Comparison of ENCODE assay signal across 21 cellular contexts in genomic region chr9:109504689-109505088, GRCh38. TPM values are rescaled to one million over a fixed set of nuclear protein-coding genes. Genes with fewer than 3 reads are reported as not detected.
"Had no signal": no experiment of that assay in that cellular context is flagged by ENCODE, and none has a peak within 500 bp of the region (broad histone marks: within the 10 kb centered on the region; RNA-seq: fewer than 3 reads in every experiment).

No MANE protein-coding gene starts in this region.

- H3K36me3 ChIP-seq: colonic mucosa, heart right ventricle, lower lobe of right lung, stomach, suprapubic skin, tibial nerve, uterus had no signal

- ATAC-seq: activated CD4-positive, alpha-beta T cell treated with anti-CD3 and anti-CD28 coated beads for 36 hours; heart right ventricle; left lobe of liver; lower lobe of right lung; naive thymus-derived CD4-positive, alpha-beta T cell; sciatic nerve; stimulated activated memory B cell treated with anti-CD40 and anti-IgM and Interleukin-4, amounts not matched to agents 10 μg/mL and 1 μg/mL and 100 μg/mL, for 72 hours had no signal

- H3K9me3 ChIP-seq: colonic mucosa, heart right ventricle, lower lobe of right lung, stomach, suprapubic skin, tibial nerve, uterus had no signal

- H3K27ac ChIP-seq: colonic mucosa, dorsolateral prefrontal cortex, heart right ventricle, lower lobe of right lung, stomach, suprapubic skin, tibial nerve, uterus had no signal

- H3K4me1 ChIP-seq: colonic mucosa, lower lobe of right lung, uterus had no signal

- H3K4me2 ChIP-seq: smooth muscle cell had no signal

- H3K27me3 ChIP-seq: colonic mucosa, uterus had no signal

- H3K4me3 ChIP-seq: colonic mucosa, dorsolateral prefrontal cortex, heart right ventricle, lower lobe of right lung, smooth muscle cell, stomach, suprapubic skin, tibial nerve, uterus had no signal

- DNase-seq: activated B cell treated with CpG ODN at 0.5 μM for 24 hours; activated CD4-positive, alpha-beta memory T cell treated with anti-CD3 and anti-CD28 coated beads for 36 hours; activated CD4-positive, alpha-beta T cell treated with anti-CD3 and anti-CD28 coated beads for 36 hours; activated naive CD4-positive, alpha-beta T cell treated with Interleukin-2 at 50 U/mL for 16 hours; activated naive CD8-positive, alpha-beta T cell treated with anti-CD3 and anti-CD28 coated beads for 36 hours; activated T-cell treated with anti-CD3 and anti-CD28 coated beads, Interleukin-2, amount 50 U/mL, for 48 hours; colonic mucosa; dorsolateral prefrontal cortex; heart right ventricle; islet precursor cell; lower lobe of right lung; naive thymus-derived CD4-positive, alpha-beta T cell; stimulated activated CD4-positive, alpha-beta T cell treated with anti-CD3 and anti-CD28 coated beads, Interleukin-15, amount 100 ng/mL, for 24 hours; stomach; uterus had no signal

RNA-seq across cellular contexts. Expression of gene PTPN3, which starts 6.6 kb away (rescaled TPM):
- polyA plus RNA-seq: naive thymus-derived CD4-positive, alpha-beta T cell had no signal
